Comparison of ENCODE assay signal across 9 cellular contexts in genomic region chr2:121003391-121003790, GRCh38.
"Had no signal": no experiment of that assay in that cellular context is flagged by ENCODE, and none has a peak within 500 bp of the region (broad histone marks: within the 10 kb centered on the region; RNA-seq: fewer than 3 reads in every experiment).

No MANE protein-coding gene starts in this region.

- H3K4me3 ChIP-seq: GM23338, HAP-1 had no signal

- ATAC-seq: HCT116, HepG2 had no signal

- H3K9me3 ChIP-seq: HAP-1 had no signal

- H3K9me3 Mint-ChIP-seq: HFFc6 had no signal

- H3K27ac Mint-ChIP-seq: GM23338, HFFc6, IgD-negative memory B cell had no signal

- H3K36me3 ChIP-seq: HAP-1 had no signal

- H3K4me1 ChIP-seq: HAP-1 had no signal

- H3K36me3 Mint-ChIP-seq: IgD-negative memory B cell had no signal

- DNase-seq: H7, HFFc6, KBM-7 had no signal

- FAIRE-seq: HepG2 had no signal

- H3K27ac ChIP-seq: HL-60 had no signal

- H2AFZ ChIP-seq: GM23338 had no signal
